In genomic region chr16:57265850-57266530, GRCh38 we compare ENCODE assay signal across 10 cellular contexts. TPM values are rescaled to one million over a fixed set of nuclear protein-coding genes. Genes with fewer than 3 reads are reported as not detected.
DNase-seq lines count a peak whose midpoint lies in the region; ATAC-seq and TF ChIP-seq lines count a peak whose summit lies in the region.
"Had no signal": no experiment of that assay in that cellular context is flagged by ENCODE, and none has a peak within 500 bp of the region (broad histone marks: within the 10 kb centered on the region; RNA-seq: fewer than 3 reads in every experiment).

No MANE protein-coding gene starts in this region.

- peak overlapping the region in 3 of 4 donors; percentile 56 to 72 (median 66) for H3K4me3 Mint-ChIP-seq in CD4-positive, CD25-positive, alpha-beta regulatory T cell
- H3K4me3 Mint-ChIP-seq in neural progenitor cell: no peak overlapping the region
- H3K4me3 Mint-ChIP-seq: memory B cell had no signal

- H2AFZ ChIP-seq in PC-9 (no peak overlapping the region; the same call in 1 of the 2 replicates), neural progenitor cell (replicated peaks) (peak overlapping the region; percentile 42), MM.1S (ENCODE audit: low read length) (no peak overlapping the region)

- no peak overlapping the region for H3K27ac ChIP-seq in CD4-positive, CD25-positive, alpha-beta regulatory T cell (ENCODE audit: insufficient read depth, low read length, poor library complexity, severe bottlenecking)
- H3K27ac ChIP-seq in PC-9 (no peak overlapping the region), neural progenitor cell (no peak overlapping the region), MM.1S (ENCODE audit: low read length) (no peak overlapping the region)
- H3K27ac ChIP-seq: SJSA1 had no signal

- no peaks in the 10 kb centered on the region for H3K27me3 ChIP-seq in CD4-positive, CD25-positive, alpha-beta regulatory T cell (ENCODE audit: control insufficient read depth, insufficient read depth, low read length)
- H3K27me3 ChIP-seq in PC-9 (ENCODE audit: insufficient read depth, low read depth) (no peaks in the 10 kb centered on the region), neural progenitor cell (no peaks in the 10 kb centered on the region), MM.1S (replicated peaks; ENCODE audit: insufficient read depth, low read length) (no peaks in the 10 kb centered on the region)
- H3K27me3 ChIP-seq: SJSA1 had no signal

- H3K4me2 ChIP-seq in PC-9 (peak overlapping the region; percentile 65), neural progenitor cell (no peak overlapping the region), MM.1S (ENCODE audit: low read depth, low read length) (no peak overlapping the region)

- H3F3A ChIP-seq in PC-9 (ENCODE audit: insufficient read depth, low read depth) (peaks cover 21% of the 10 kb centered on the region), neural progenitor cell (ENCODE audit: low read depth) (peaks cover 8% of the 10 kb centered on the region), MM.1S (ENCODE audit: insufficient read depth, low read length) (no peaks in the 10 kb centered on the region)

- peaks cover 4% of the 10 kb centered on the region for H3K27me3 Mint-ChIP-seq in CD4-positive, CD25-positive, alpha-beta regulatory T cell
- H3K27me3 Mint-ChIP-seq in neural progenitor cell (ENCODE audit: insufficient read depth, low read depth): peaks cover 3% of the 10 kb centered on the region
- H3K27me3 Mint-ChIP-seq: memory B cell had no signal

- H3K4me1 Mint-ChIP-seq in CD4-positive, CD25-positive, alpha-beta regulatory T cell: peaks cover 5 to 33% (median 7%) of the 10 kb centered on the region in 4 donors
- H3K4me1 Mint-ChIP-seq in neural progenitor cell: peaks cover 29% of the 10 kb centered on the region

- H3K4me3 ChIP-seq in CD4-positive, CD25-positive, alpha-beta regulatory T cell (ENCODE audit: low read depth, low read length): no peak overlapping the region
- H3K4me3 ChIP-seq in PC-9: peak overlapping the region; percentile 29; the same call in 1 of the 2 replicates
- peak overlapping the region; percentile 39 for H3K4me3 ChIP-seq in epithelial cell of proximal tubule (ENCODE audit: low read depth, low read length)
- no peak overlapping the region for H3K4me3 ChIP-seq in neural progenitor cell
- no peak overlapping the region for H3K4me3 ChIP-seq in MM.1S (ENCODE audit: low read length)
- H3K4me3 ChIP-seq: SJSA1 had no signal

- CTCF ChIA-PET in PC-9 (lab: Charles Lee): interaction anchor here (1.1 kb wide), 1 partner anchor 33 kb away, joined by 3 read pairs; no protein-coding TSS in a partner anchor

- H3K9me3 Mint-ChIP-seq in CD4-positive, CD25-positive, alpha-beta regulatory T cell: no peaks in the 10 kb centered on the region
- no peaks in the 10 kb centered on the region for H3K9me3 Mint-ChIP-seq in neural progenitor cell
- H3K9me3 Mint-ChIP-seq: memory B cell had no signal

- H3K9ac ChIP-seq in neural progenitor cell (no peak overlapping the region), MM.1S (ENCODE audit: low read length) (no peak overlapping the region)

- BruUV-seq in PC-9 (replicated peaks; lab: Mats Ljungman, UMichigan): no TSS peak

- DNase-seq in CD4-positive, CD25-positive, alpha-beta regulatory T cell: no peak
- peak in 1 of 2 experiments; percentile 75 for DNase-seq in PC-9
- no peak for DNase-seq in epithelial cell of proximal tubule (ENCODE audit: low read depth)
- DNase-seq in neural progenitor cell (ENCODE audit: low spot score): peak; percentile 34
- DNase-seq in MM.1S: no peak
- DNase-seq in activated CD4-positive, alpha-beta T cell treated with anti-CD3 and anti-CD28 coated beads, Interleukin-2, amount 50 U/mL, for 4 hours: no peak

- H3K27ac Mint-ChIP-seq in CD4-positive, CD25-positive, alpha-beta regulatory T cell: peak overlapping the region; percentile 76 to 94 (median 92)
- no peak overlapping the region for H3K27ac Mint-ChIP-seq in neural progenitor cell
- H3K27ac Mint-ChIP-seq: memory B cell had no signal

- intact Hi-C loops in PC-9 (cut with micrococcal nuclease; ENCODE audit: unreplicated experiment): no loop called here

- H4K20me1 ChIP-seq in PC-9 (ENCODE audit: insufficient read depth) (no peaks in the 10 kb centered on the region), neural progenitor cell (ENCODE audit: low read depth) (no peaks in the 10 kb centered on the region), MM.1S (ENCODE audit: insufficient read depth, low read length) (no peaks in the 10 kb centered on the region)

- H3K9me3 ChIP-seq in CD4-positive, CD25-positive, alpha-beta regulatory T cell (ENCODE audit: control insufficient read depth in 2 of 2, low read length in 2 of 2): no peaks in the 10 kb centered on the region
- H3K9me3 ChIP-seq in PC-9 (ENCODE audit: insufficient read depth, low read depth) (no peaks in the 10 kb centered on the region), neural progenitor cell (ENCODE audit: low read depth) (no peaks in the 10 kb centered on the region), MM.1S (replicated peaks; ENCODE audit: insufficient read depth, low read length) (no peaks in the 10 kb centered on the region)
- H3K9me3 ChIP-seq: SJSA1 had no signal

- no peaks in the 10 kb centered on the region for H3K9me2 ChIP-seq in PC-9 (ENCODE audit: insufficient read depth)
- no peaks in the 10 kb centered on the region for H3K9me2 ChIP-seq in MM.1S (replicated peaks; ENCODE audit: insufficient read depth, low read length)

- POLR2A ChIA-PET in PC-9 (lab: Charles Lee; ENCODE audit: unreplicated experiment): interaction anchor here (0.7 kb wide), 1 partner anchor 14 kb away, joined by 3 read pairs; no protein-coding TSS in a partner anchor

- no peak for ATAC-seq in CD4-positive, CD25-positive, alpha-beta regulatory T cell (ENCODE audit: low read depth in 2 of 2)
- ATAC-seq in GM21529 (IDR thresholded peaks at IDR 0.05; ENCODE audit: unreplicated experiment) (no peak), GM19395 (IDR thresholded peaks at IDR 0.05; ENCODE audit: unreplicated experiment) (no peak)

- H3K4me1 ChIP-seq in CD4-positive, CD25-positive, alpha-beta regulatory T cell (ENCODE audit: control insufficient read depth, insufficient read depth, low read length, poor library complexity, severe bottlenecking): peaks cover 14% of the 10 kb centered on the region
- peaks cover 23% of the 10 kb centered on the region for H3K4me1 ChIP-seq in PC-9 (replicated peaks; ENCODE audit: insufficient read depth)
- peaks cover 28% of the 10 kb centered on the region for H3K4me1 ChIP-seq in neural progenitor cell
- H3K4me1 ChIP-seq in MM.1S (ENCODE audit: low read length): no peaks in the 10 kb centered on the region

- H3K79me2 ChIP-seq in PC-9 (ENCODE audit: low read depth): no peaks in the 10 kb centered on the region
- H3K79me2 ChIP-seq in neural progenitor cell (ENCODE audit: low read depth): no peaks in the 10 kb centered on the region
- H3K79me2 ChIP-seq in MM.1S (ENCODE audit: low read length): no peaks in the 10 kb centered on the region

- no peaks in the 10 kb centered on the region for H3K36me3 Mint-ChIP-seq in CD4-positive, CD25-positive, alpha-beta regulatory T cell
- no peaks in the 10 kb centered on the region for H3K36me3 Mint-ChIP-seq in neural progenitor cell
- H3K36me3 Mint-ChIP-seq: memory B cell had no signal

- no peaks in the 10 kb centered on the region for H3K36me3 ChIP-seq in CD4-positive, CD25-positive, alpha-beta regulatory T cell (ENCODE audit: control insufficient read depth, insufficient read depth, low read length)
- H3K36me3 ChIP-seq in PC-9 (ENCODE audit: low read depth) (no peaks in the 10 kb centered on the region), neural progenitor cell (no peaks in the 10 kb centered on the region), MM.1S (replicated peaks; ENCODE audit: insufficient read depth, low read length) (no peaks in the 10 kb centered on the region)
- H3K36me3 ChIP-seq: SJSA1 had no signal

- TF ChIP-seq CTCF in PC-9 (conservative IDR thresholded peaks at IDR 0.05): no peak
- no peak for TF ChIP-seq CTCF in epithelial cell of proximal tubule (conservative IDR thresholded peaks at IDR 0.05; ENCODE audit: low read depth, low read length)
- TF ChIP-seq CTCF in neural progenitor cell (IDR thresholded peaks at IDR 0.05): no peak
- TF ChIP-seq CTCF in MM.1S (IDR thresholded peaks at IDR 0.05; ENCODE audit: low read length): no peak

RNA-seq across cellular contexts. Expression of gene PLLP, which starts 18.5 kb away (rescaled TPM):
- not detected for total RNA-seq in CD4-positive, CD25-positive, alpha-beta regulatory T cell
- 1 to 10 TPM in 2 of 4 donors, under 1 TPM in 2; 0.46 to 1.3 (median 0.82) TPM for polyA plus RNA-seq in CD4-positive, CD25-positive, alpha-beta regulatory T cell
- total RNA-seq in PC-9 (2021) (1.8 and 2.8 TPM in 2 replicates), epithelial cell of proximal tubule (2.5 and 6.1 TPM in 2 replicates), neural progenitor cell (ENCODE audit: low replicate concordance) (0.86 and 1.6 TPM in 2 replicates)
- total RNA-seq: SJSA1 had no signal

RNA-seq across cellular contexts. Expression of gene ARL2BP, which starts 20.9 kb away (rescaled TPM):
- total RNA-seq in CD4-positive, CD25-positive, alpha-beta regulatory T cell: 26.9 TPM
- 100 to 1,000 TPM; 102 to 121 (median 104) TPM for polyA plus RNA-seq in CD4-positive, CD25-positive, alpha-beta regulatory T cell
- total RNA-seq in PC-9 (2021) (19.8 and 23.6 TPM in 2 replicates), epithelial cell of proximal tubule (44.6 and 55.7 TPM in 2 replicates), neural progenitor cell (ENCODE audit: low replicate concordance) (36.1 and 41.5 TPM in 2 replicates)

Comparison
In these comparisons a context has a peak if more than half of its experiments do, and no peak if none do; other contexts are left out.
1. H3K4me3 ChIP-seq: peak in PC-9 (single experiment) and epithelial cell of proximal tubule (single experiment); none in CD4-positive, CD25-positive, alpha-beta regulatory T cell (single experiment), neural progenitor cell (single experiment) and MM.1S (single experiment).